Comparison of ENCODE assay signal across 25 cellular contexts in genomic region chrX:35150642-35151239, GRCh38.
DNase-seq lines count a peak whose midpoint lies in the region; ATAC-seq and TF ChIP-seq lines count a peak whose summit lies in the region.
"Had no signal": no experiment of that assay in that cellular context is flagged by ENCODE, and none has a peak within 500 bp of the region (broad histone marks: within the 10 kb centered on the region; RNA-seq: fewer than 3 reads in every experiment).

No MANE protein-coding gene starts in this region.

- CTCF ChIA-PET in activated CD8-positive, alpha-beta T cell treated with anti-CD3 and anti-CD28 coated beads for 36 hours (lab: Charles Lee): no interaction called here

- peak; percentile 11 for ATAC-seq in lung (ENCODE audit: insufficient read depth, low FRiP score)
- ATAC-seq in activated CD8-positive, alpha-beta T cell treated with anti-CD3 and anti-CD28 coated beads for 36 hours: no peak
- ATAC-seq: GM12878 had no signal

- H3K4me3 Mint-ChIP-seq in chondrocyte (ENCODE audit: unreplicated experiment): no peak overlapping the region
- no peak overlapping the region for H3K4me3 Mint-ChIP-seq in activated CD8-positive, alpha-beta T cell treated with anti-CD3 and anti-CD28 coated beads for 36 hours
- H3K4me3 Mint-ChIP-seq: CD14-positive monocyte; CD4-positive, alpha-beta memory T cell; CD4-positive, CD25-positive, alpha-beta regulatory T cell; CD8-positive, alpha-beta memory T cell had no signal

- H3K9me3 ChIP-seq in lung (ENCODE audit: control insufficient read depth in 2 of 2, insufficient read depth in 1 of 2, low read length in 1 of 2): peaks cover 0 to 10% of the 10 kb centered on the region in 2 donors
- H3K9me3 ChIP-seq in spleen: no peaks in the 10 kb centered on the region
- H3K9me3 ChIP-seq: BE2C, BLaER1 had no signal

- no peaks in the 10 kb centered on the region for H3K4me1 ChIP-seq in lung (ENCODE audit: control insufficient read depth in 2 of 2, insufficient read depth in 2 of 2, low read length in 2 of 2)
- no peaks in the 10 kb centered on the region for H3K4me1 ChIP-seq in spleen
- H3K4me1 ChIP-seq: BE2C, BLaER1 had no signal

- no peak for TF ChIP-seq CTCF in chondrocyte (IDR thresholded peaks at IDR 0.05)
- no peak for TF ChIP-seq CTCF in lung (IDR thresholded peaks at IDR 0.05; ENCODE audit: control extremely low read depth, extremely low read depth)
- TF ChIP-seq CTCF in spleen (IDR thresholded peaks at IDR 0.05 in 8 of 11, conservative IDR thresholded peaks at IDR 0.05 in 3 of 11): no peak
- no peak for TF ChIP-seq CTCF in activated CD8-positive, alpha-beta T cell treated with anti-CD3 and anti-CD28 coated beads for 36 hours (IDR thresholded peaks at IDR 0.05)

- peak; percentile 67 for DNase-seq in chondrocyte (ENCODE audit: low spot score)
- DNase-seq in glomerular visceral epithelial cell (ENCODE audit: extremely low spot score): peak; percentile 0
- no peak for DNase-seq in lung (ENCODE audit: low spot score)
- peak; percentile 51 for DNase-seq in spleen
- DNase-seq in NCI-H187 (lab: John Stamatoyannopoulos, UW): no peak
- DNase-seq in MV-4-11 (lab: John Stamatoyannopoulos, UW): no peak
- DNase-seq in activated CD8-positive, alpha-beta T cell treated with anti-CD3 and anti-CD28 coated beads for 36 hours: no peak
- DNase-seq: 8988T; ACHN; BE2C; C1 segment of cervical spinal cord; CD4-positive, alpha-beta memory T cell; CD4-positive, CD25-positive, alpha-beta regulatory T cell; CD8-positive, alpha-beta memory T cell; COR-L47; DMS 273 treated with DMSO at 0.1 percent for 48 hours; DMS153; DMS53; DMS79; DND-41; EL; GDM1 had no signal

- H3K4me3 ChIP-seq in lung: no peak overlapping the region
- no peak overlapping the region for H3K4me3 ChIP-seq in spleen
- H3K4me3 ChIP-seq: BLaER1, GM12878 had no signal

- WGBS in lung, 2 donors: 76 to 91% methylated on average over 7 of the region's 7 CpGs
- WGBS in spleen, 5 donors: 75 to 94% (median 86%) methylated on average over 3 to 7 of the region's 7 CpGs

- H3K9me3 Mint-ChIP-seq in chondrocyte (ENCODE audit: low read depth): peaks cover 4% of the 10 kb centered on the region
- H3K9me3 Mint-ChIP-seq in activated CD8-positive, alpha-beta T cell treated with anti-CD3 and anti-CD28 coated beads for 36 hours: peaks cover 2% of the 10 kb centered on the region

- peaks cover 5% of the 10 kb centered on the region for H3K27me3 Mint-ChIP-seq in chondrocyte (ENCODE audit: low read depth)
- no peaks in the 10 kb centered on the region for H3K27me3 Mint-ChIP-seq in activated CD8-positive, alpha-beta T cell treated with anti-CD3 and anti-CD28 coated beads for 36 hours
- H3K27me3 Mint-ChIP-seq: CD4-positive, alpha-beta memory T cell; CD4-positive, CD25-positive, alpha-beta regulatory T cell; CD8-positive, alpha-beta memory T cell had no signal

- H3K36me3 ChIP-seq in lung (ENCODE audit: control insufficient read depth in 2 of 2, insufficient read depth in 2 of 2, low read length in 2 of 2) (no peaks in the 10 kb centered on the region), spleen (no peaks in the 10 kb centered on the region)
- H3K36me3 ChIP-seq: BE2C, BLaER1 had no signal

- no peak for TF ChIP-seq POLR2A in spleen (IDR thresholded peaks at IDR 0.05)

- H3K4me1 Mint-ChIP-seq in chondrocyte (ENCODE audit: low read depth): no peaks in the 10 kb centered on the region
- no peaks in the 10 kb centered on the region for H3K4me1 Mint-ChIP-seq in activated CD8-positive, alpha-beta T cell treated with anti-CD3 and anti-CD28 coated beads for 36 hours (ENCODE audit: low read depth)
- H3K4me1 Mint-ChIP-seq: CD14-positive monocyte; CD4-positive, alpha-beta memory T cell; CD4-positive, CD25-positive, alpha-beta regulatory T cell; CD8-positive, alpha-beta memory T cell had no signal

- no peaks in the 10 kb centered on the region for H3K36me3 Mint-ChIP-seq in chondrocyte (ENCODE audit: low read depth)
- H3K36me3 Mint-ChIP-seq in activated CD8-positive, alpha-beta T cell treated with anti-CD3 and anti-CD28 coated beads for 36 hours (ENCODE audit: low read depth): no peaks in the 10 kb centered on the region
- H3K36me3 Mint-ChIP-seq: CD14-positive monocyte; CD4-positive, alpha-beta memory T cell; CD4-positive, CD25-positive, alpha-beta regulatory T cell; CD8-positive, alpha-beta memory T cell had no signal

- no peak overlapping the region for H3K27ac Mint-ChIP-seq in chondrocyte (ENCODE audit: unreplicated experiment)
- no peak overlapping the region for H3K27ac Mint-ChIP-seq in activated CD8-positive, alpha-beta T cell treated with anti-CD3 and anti-CD28 coated beads for 36 hours
- H3K27ac Mint-ChIP-seq: CD4-positive, alpha-beta memory T cell; CD4-positive, CD25-positive, alpha-beta regulatory T cell; CD8-positive, alpha-beta memory T cell had no signal

- H3K27ac ChIP-seq in lung (ENCODE audit: low read depth in 1 of 2, low read length in 1 of 2) (no peak overlapping the region), spleen (no peak overlapping the region)
- H3K27ac ChIP-seq: BLaER1 had no signal

- POLR2A ChIA-PET in activated CD8-positive, alpha-beta T cell treated with anti-CD3 and anti-CD28 coated beads for 36 hours (lab: Charles Lee): no interaction called here

- H3K27me3 ChIP-seq in lung (ENCODE audit: control insufficient read depth, insufficient read depth): no peaks in the 10 kb centered on the region
- no peaks in the 10 kb centered on the region for H3K27me3 ChIP-seq in spleen (replicated peaks in 1 of 7)
- H3K27me3 ChIP-seq: BE2C had no signal

- intact Hi-C loops in spleen (cut with DNase I; ENCODE audit: low total_unique reads): no loop called here
- intact Hi-C loops in activated CD8-positive, alpha-beta T cell treated with anti-CD3 and anti-CD28 coated beads for 36 hours (cut with micrococcal nuclease): no loop called here

Comparison
In these comparisons a context has a peak if more than half of its experiments do, and no peak if none do; other contexts are left out.
1. DNase-seq: peak in chondrocyte (single experiment), glomerular visceral epithelial cell (single experiment) and spleen (single experiment); none in lung (single experiment), NCI-H187 (0 of 2), MV-4-11 (single experiment) and activated CD8-positive, alpha-beta T cell treated with anti-CD3 and anti-CD28 coated beads for 36 hours (single experiment).